Comparison of ENCODE assay signal across 8 cellular contexts in the genomic region with DNA sequence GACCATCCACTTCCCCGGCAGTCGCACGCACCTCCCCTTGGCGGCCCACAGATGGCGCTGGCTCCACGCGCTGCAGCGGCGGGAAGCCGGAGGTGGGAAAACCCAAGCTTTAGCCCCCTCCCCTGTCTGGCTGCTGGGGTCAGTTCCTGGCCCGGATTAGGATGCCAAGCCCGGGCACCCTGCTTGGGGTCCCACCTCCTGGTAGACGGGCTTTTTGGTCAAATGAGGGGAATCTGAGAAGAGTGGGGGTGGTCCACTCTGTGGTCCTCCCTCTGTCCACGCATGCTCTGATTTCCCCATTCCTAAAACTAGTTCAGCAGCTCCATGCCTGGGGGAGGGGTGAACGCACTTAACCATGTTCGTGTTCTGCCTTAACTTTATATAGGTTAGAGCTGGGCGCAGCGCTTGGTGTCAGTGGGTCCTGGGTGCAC. TPM values are rescaled to one million over a fixed set of nuclear protein-coding genes. Genes with fewer than 3 reads are reported as not detected.
DNase-seq lines count a peak whose midpoint lies in the region; ATAC-seq lines count a peak whose summit lies in the region.

No MANE protein-coding gene starts in this region.

- no peak overlapping the region for H3K9ac ChIP-seq in SK-N-MC (ENCODE audit: insufficient read length)

- peaks cover 15% of the 10 kb centered on the region for H3K4me1 Mint-ChIP-seq in activated CD8-positive, alpha-beta memory T cell treated with anti-CD3 and anti-CD28 coated beads, Interleukin-2, amount 10 ng/mL, durations not matched to agents 7 days and 5 days

- CTCF ChIA-PET in activated CD8-positive, alpha-beta memory T cell treated with anti-CD3 and anti-CD28 coated beads, Interleukin-2, amount 10 ng/mL, durations not matched to agents 7 days and 5 days (lab: Charles Lee) = interaction anchor here (0.7 to 1.4 kb wide), 10 partner anchors 9 to 448 kb away, joined by 3 to 6 read pairs (median 3); no protein-coding TSS in a partner anchor

- no peaks in the 10 kb centered on the region for H3K9me3 Mint-ChIP-seq in activated CD8-positive, alpha-beta memory T cell treated with anti-CD3 and anti-CD28 coated beads, Interleukin-2, amount 10 ng/mL, durations not matched to agents 7 days and 5 days (ENCODE audit: low read depth)

- H3K27ac Mint-ChIP-seq in activated CD8-positive, alpha-beta memory T cell treated with anti-CD3 and anti-CD28 coated beads, Interleukin-2, amount 10 ng/mL, durations not matched to agents 7 days and 5 days = no peak overlapping the region

- no peak overlapping the region for H3K4me3 Mint-ChIP-seq in activated CD8-positive, alpha-beta memory T cell treated with anti-CD3 and anti-CD28 coated beads, Interleukin-2, amount 10 ng/mL, durations not matched to agents 7 days and 5 days

- H3K36me3 ChIP-seq in SK-N-MC (ENCODE audit: insufficient read depth, low read length) = no peaks in the 10 kb centered on the region

- peak overlapping the region; percentile 94 for H3K27ac ChIP-seq in SK-N-MC

- peaks cover 14% of the 10 kb centered on the region for H3K27me3 Mint-ChIP-seq in activated CD8-positive, alpha-beta memory T cell treated with anti-CD3 and anti-CD28 coated beads, Interleukin-2, amount 10 ng/mL, durations not matched to agents 7 days and 5 days

- peak; percentile 63 for DNase-seq in activated CD8-positive, alpha-beta memory T cell treated with anti-CD3 and anti-CD28 coated beads for 24 hours
- DNase-seq in activated CD8-positive, alpha-beta memory T cell treated with anti-CD3 and anti-CD28 coated beads, Interleukin-2, amount 10 ng/mL, durations not matched to agents 7 days and 5 days = no peak
- peak; percentile 55 for DNase-seq in SK-N-MC (ENCODE audit: low read depth, low spot score)
- peak; percentile 38 for DNase-seq in germinal center (ENCODE audit: low spot score)
- DNase-seq in stimulated activated CD4-positive, alpha-beta T cell treated with anti-CD3 and anti-CD28 coated beads, Interleukin-15, amount 100 ng/mL, for 24 hours = peak; percentile 42
- no peak for DNase-seq in DMS79 treated with DMSO at 0.1 percent for 48 hours (lab: John Stamatoyannopoulos, UW)

- H3K4me3 ChIP-seq in SK-N-MC = peak overlapping the region; percentile 74

- ATAC-seq in activated CD8-positive, alpha-beta memory T cell treated with anti-CD3 and anti-CD28 coated beads, Interleukin-2, amount 10 ng/mL, durations not matched to agents 7 days and 5 days = no peak
- ATAC-seq in GM21526 (IDR thresholded peaks at IDR 0.05; ENCODE audit: low FRiP score, unreplicated experiment) (no peak), GM18868 (IDR thresholded peaks at IDR 0.05; ENCODE audit: unreplicated experiment) (no peak)

- no peaks in the 10 kb centered on the region for H3K9me3 ChIP-seq in SK-N-MC (ENCODE audit: low read depth, low read length)

- no peaks in the 10 kb centered on the region for H3K36me3 Mint-ChIP-seq in activated CD8-positive, alpha-beta memory T cell treated with anti-CD3 and anti-CD28 coated beads, Interleukin-2, amount 10 ng/mL, durations not matched to agents 7 days and 5 days

RNA-seq across cellular contexts. Expression of a gene that starts 8.1 kb away (rescaled TPM):
- total RNA-seq in activated CD8-positive, alpha-beta memory T cell treated with anti-CD3 and anti-CD28 coated beads, Interleukin-2, amount 10 ng/mL, durations not matched to agents 7 days and 5 days = under 1 TPM; 0.49 to 0.50 TPM

RNA-seq across cellular contexts. Expression of a gene that starts 48.5 kb away (rescaled TPM):
- total RNA-seq in activated CD8-positive, alpha-beta memory T cell treated with anti-CD3 and anti-CD28 coated beads, Interleukin-2, amount 10 ng/mL, durations not matched to agents 7 days and 5 days = not detected

RNA-seq across cellular contexts. Expression of a gene that starts 48.5 kb away (rescaled TPM):
- not detected for total RNA-seq in activated CD8-positive, alpha-beta memory T cell treated with anti-CD3 and anti-CD28 coated beads, Interleukin-2, amount 10 ng/mL, durations not matched to agents 7 days and 5 days

Comparison
In these comparisons a context has a peak if more than half of its experiments do, and no peak if none do; other contexts are left out.
1. DNase-seq: peak in activated CD8-positive, alpha-beta memory T cell treated with anti-CD3 and anti-CD28 coated beads for 24 hours (single experiment), SK-N-MC (single experiment), germinal center (single experiment) and stimulated activated CD4-positive, alpha-beta T cell treated with anti-CD3 and anti-CD28 coated beads, Interleukin-15, amount 100 ng/mL, for 24 hours (single experiment); none in activated CD8-positive, alpha-beta memory T cell treated with anti-CD3 and anti-CD28 coated beads, Interleukin-2, amount 10 ng/mL, durations not matched to agents 7 days and 5 days (single experiment) and DMS79 treated with DMSO at 0.1 percent for 48 hours (single experiment).